Comparison of ENCODE assay signal across 18 cellular contexts in the genomic region with DNA sequence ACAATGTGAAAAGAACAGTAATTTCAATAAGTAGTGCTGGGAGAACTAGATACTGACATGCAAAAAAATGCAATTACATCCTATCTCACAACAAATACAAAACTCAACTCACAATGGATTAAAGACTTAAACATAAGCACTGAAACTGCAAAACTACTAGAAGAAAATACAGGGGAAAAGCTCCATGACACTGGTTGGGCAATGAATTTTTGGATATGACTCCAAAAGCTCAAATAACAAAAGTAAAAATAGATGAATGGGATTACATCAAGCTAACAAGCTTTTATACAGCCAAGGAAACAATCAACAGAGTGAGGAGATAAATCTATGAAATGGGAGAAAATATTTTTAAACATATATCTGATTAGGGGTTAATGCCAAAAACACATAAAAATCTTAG. TPM values are rescaled to one million over a fixed set of nuclear protein-coding genes. Genes with fewer than 3 reads are reported as not detected.
A peak's percentile ranks its signal among the peaks of the same experiment; 100 is the strongest.
DNase-seq lines count a peak whose midpoint lies in the region; ATAC-seq and TF ChIP-seq lines count a peak whose summit lies in the region.
"Had no signal": no experiment of that assay in that cellular context is flagged by ENCODE, and none has a peak within 500 bp of the region (broad histone marks: within the 10 kb centered on the region; RNA-seq: fewer than 3 reads in every experiment).

No MANE protein-coding gene starts in this region.

- H3K4me1 Mint-ChIP-seq in activated T-cell treated with anti-CD3 and anti-CD28 coated beads, Interleukin-2, amount 50 U/mL, for 72 hours (ENCODE audit: low read depth): peaks cover 31% of the 10 kb centered on the region
- H3K4me1 Mint-ChIP-seq in natural killer cell: peaks cover 57 to 64% of the 10 kb centered on the region in 2 donors
- H3K4me1 Mint-ChIP-seq in natural killer cell treated with Interleukin-12 subunit alpha and Interleukin-12 subunit beta and Interleukin-15 and Interleukin-18, amount 100 ng/mL, for 72 hours (ENCODE audit: low read depth in 2 of 2): peaks cover 40 to 60% of the 10 kb centered on the region in 2 donors

- peak overlapping the region; percentile 55 for H3K27ac Mint-ChIP-seq in activated T-cell treated with anti-CD3 and anti-CD28 coated beads, Interleukin-2, amount 50 U/mL, for 72 hours
- H3K27ac Mint-ChIP-seq in natural killer cell: peak overlapping the region; percentile 1 to 39
- H3K27ac Mint-ChIP-seq in natural killer cell treated with Interleukin-12 subunit alpha and Interleukin-12 subunit beta and Interleukin-15 and Interleukin-18, amount 100 ng/mL, for 72 hours: no peak overlapping the region
- H3K27ac Mint-ChIP-seq: CD14-positive monocyte, HFFc6 had no signal

- DNase-seq in activated T-cell treated with anti-CD3 and anti-CD28 coated beads, Interleukin-2, amount 50 U/mL, for 72 hours: no peak
- no peak for DNase-seq in activated T-cell treated with anti-CD3 and anti-CD28 coated beads, Interleukin-2, amount 50 U/mL, for 48 hours
- DNase-seq in natural killer cell (no peak), fibroblast of gingiva (ENCODE audit: low read depth) (peak; percentile 3), Right ventricle myocardium superior (no peak), RKO (ENCODE audit: low spot score) (no peak)
- DNase-seq in natural killer cell treated with Interleukin-12 subunit alpha and Interleukin-12 subunit beta and Interleukin-15 and Interleukin-18, amount 100 ng/mL, for 72 hours (ENCODE audit: low spot score): no peak
- DNase-seq: 8988T; CD4-positive, alpha-beta memory T cell; DMS153; DMS79; GF-D8; GOT3; H7; HFFc6 had no signal

- H3K27me3 Mint-ChIP-seq in activated T-cell treated with anti-CD3 and anti-CD28 coated beads, Interleukin-2, amount 50 U/mL, for 72 hours (ENCODE audit: low read depth): no peaks in the 10 kb centered on the region
- H3K27me3 Mint-ChIP-seq in natural killer cell (ENCODE audit: low read depth in 2 of 2): no peaks in the 10 kb centered on the region
- no peaks in the 10 kb centered on the region for H3K27me3 Mint-ChIP-seq in natural killer cell treated with Interleukin-12 subunit alpha and Interleukin-12 subunit beta and Interleukin-15 and Interleukin-18, amount 100 ng/mL, for 72 hours
- H3K27me3 Mint-ChIP-seq: CD4-positive, alpha-beta memory T cell had no signal

- no peak overlapping the region for H3K4me3 Mint-ChIP-seq in activated T-cell treated with anti-CD3 and anti-CD28 coated beads, Interleukin-2, amount 50 U/mL, for 72 hours
- H3K4me3 Mint-ChIP-seq in natural killer cell: no peak overlapping the region
- no peak overlapping the region for H3K4me3 Mint-ChIP-seq in natural killer cell treated with Interleukin-12 subunit alpha and Interleukin-12 subunit beta and Interleukin-15 and Interleukin-18, amount 100 ng/mL, for 72 hours
- H3K4me3 Mint-ChIP-seq: CD14-positive monocyte, HFFc6 had no signal

- TF ChIP-seq CTCF in natural killer cell (IDR thresholded peaks at IDR 0.05): no peak

- H3K36me3 Mint-ChIP-seq in activated T-cell treated with anti-CD3 and anti-CD28 coated beads, Interleukin-2, amount 50 U/mL, for 72 hours (ENCODE audit: insufficient read depth in 2 of 2): peaks cover 21 to 49% of the 10 kb centered on the region in 2 donors
- peaks cover 12% of the 10 kb centered on the region for H3K36me3 Mint-ChIP-seq in natural killer cell
- peaks cover 22% of the 10 kb centered on the region for H3K36me3 Mint-ChIP-seq in natural killer cell treated with Interleukin-12 subunit alpha and Interleukin-12 subunit beta and Interleukin-15 and Interleukin-18, amount 100 ng/mL, for 72 hours

- intact Hi-C loops in natural killer cell (cut with micrococcal nuclease) (no loop called here), Right ventricle myocardium superior (cut with DNase I) (no loop called here)

- no peak for ATAC-seq in activated T-cell treated with anti-CD3 and anti-CD28 coated beads, Interleukin-2, amount 50 U/mL, for 72 hours (replicated peaks in 1 of 2)
- ATAC-seq in natural killer cell (no peak), Right ventricle myocardium superior (ENCODE audit: poor library complexity) (no peak)
- no peak for ATAC-seq in natural killer cell treated with Interleukin-12 subunit alpha and Interleukin-12 subunit beta and Interleukin-15 and Interleukin-18, amount 100 ng/mL, for 72 hours
- ATAC-seq: GM12878, HCT116 had no signal

- H3K9me3 Mint-ChIP-seq in activated T-cell treated with anti-CD3 and anti-CD28 coated beads, Interleukin-2, amount 50 U/mL, for 72 hours: peaks cover 7 to 9% of the 10 kb centered on the region in 2 donors
- peaks cover 3 to 5% of the 10 kb centered on the region in 2 donors for H3K9me3 Mint-ChIP-seq in natural killer cell
- no peaks in the 10 kb centered on the region for H3K9me3 Mint-ChIP-seq in natural killer cell treated with Interleukin-12 subunit alpha and Interleukin-12 subunit beta and Interleukin-15 and Interleukin-18, amount 100 ng/mL, for 72 hours

RNA-seq across cellular contexts. Expression of gene ANKRD17, which starts 53.1 kb away (rescaled TPM):
- 10 to 100 TPM; 43.9 to 50.9 TPM for total RNA-seq in activated T-cell treated with anti-CD3 and anti-CD28 coated beads, Interleukin-2, amount 50 U/mL, for 72 hours
- total RNA-seq in natural killer cell (10 to 100 TPM; 51.8 to 70.2 (median 63.0) TPM), Right ventricle myocardium superior (46.0 TPM)
- total RNA-seq in natural killer cell treated with Interleukin-12 subunit alpha and Interleukin-12 subunit beta and Interleukin-15 and Interleukin-18, amount 100 ng/mL, for 72 hours: 10 to 100 TPM; 63.5 to 88.6 TPM

Comparison
In these comparisons a context has a peak if more than half of its experiments do, and no peak if none do; other contexts are left out.
1. H3K27ac Mint-ChIP-seq: peak in activated T-cell treated with anti-CD3 and anti-CD28 coated beads, Interleukin-2, amount 50 U/mL, for 72 hours (single experiment) and natural killer cell (2 of 2); none in natural killer cell treated with Interleukin-12 subunit alpha and Interleukin-12 subunit beta and Interleukin-15 and Interleukin-18, amount 100 ng/mL, for 72 hours (0 of 2).